1 cellular context compared by ENCODE assay signal in genomic region chr7:129066290-129067131, GRCh38.
A peak's percentile ranks its signal among the peaks of the same experiment; 100 is the strongest.
TF ChIP-seq lines count a peak whose summit lies in the region.

No MANE protein-coding gene starts in this region.

TF ChIP-seq in K562, 482 proteins besides CTCF, POLR2A, EP300 and RAD21 (continued from another document and continues in another):
- TF ChIP-seq MCM7 (IDR thresholded peaks at IDR 0.05) = no peak
- TF ChIP-seq GABPB1 (CRISPR knock-in tag; IDR thresholded peaks at IDR 0.05) = peak; percentile 18; the same call in 1 of the 2 replicates
- no peak for TF ChIP-seq ZNF780A (CRISPR knock-in tag; IDR thresholded peaks at IDR 0.05)
- peak; percentile 59; the same call in 1 of the 2 replicates for TF ChIP-seq TARDBP (IDR thresholded peaks at IDR 0.05)
- peak; percentile 89 for TF ChIP-seq BRD4 (IDR thresholded peaks at IDR 0.05)
- no peak for TF ChIP-seq BRF1 (IDR thresholded peaks at IDR 0.05; ENCODE audit: borderline replicate concordance, extremely low read depth, insufficient read length)
- TF ChIP-seq ZNF445 (CRISPR knock-in tag; IDR thresholded peaks at IDR 0.05; ENCODE audit: low read depth) = no peak
- TF ChIP-seq ZNF740 (CRISPR knock-in tag; IDR thresholded peaks at IDR 0.05) = no peak
- TF ChIP-seq ZNF740 (tag; IDR thresholded peaks at IDR 0.05) = 0 out of 4 replicates have a peak, but pooled peaks of 1 of the 2 experiments have one; percentile 31
- no peak for TF ChIP-seq PHF21A (IDR thresholded peaks at IDR 0.05; ENCODE audit: borderline replicate concordance, low read depth)
- TF ChIP-seq ZBTB7A (IDR thresholded peaks at IDR 0.05; ENCODE audit: borderline replicate concordance, control insufficient read depth, low read depth, low read length) = no peak
- no peak for TF ChIP-seq RFX7 (CRISPR knock-in tag; IDR thresholded peaks at IDR 0.05)
- no peak for TF ChIP-seq SAP30 (IDR thresholded peaks at IDR 0.05; ENCODE audit: borderline replicate concordance, insufficient read depth, low read depth, low read length, poor library complexity, severe bottlenecking)
- TF ChIP-seq ETV1 (tag; conservative IDR thresholded peaks at IDR 0.05; ENCODE audit: low read depth) = peak; percentile 43; the same call in 1 of the 2 replicates
- TF ChIP-seq POLR2AphosphoS2 (IDR thresholded peaks at IDR 0.05; ENCODE audit: low read length) = no peak
- peak; percentile 90 for TF ChIP-seq JUND (IDR thresholded peaks at IDR 0.05; ENCODE audit: borderline replicate concordance, low read depth, low read length)
- peak; percentile 89 for TF ChIP-seq JUND (tag; IDR thresholded peaks at IDR 0.05; ENCODE audit: borderline replicate concordance, low read depth, low read length)
- no peak for TF ChIP-seq KHSRP (IDR thresholded peaks at IDR 0.05)
- no peak for TF ChIP-seq BRCA1 (IDR thresholded peaks at IDR 0.05)
- TF ChIP-seq BRCA1 (CRISPR knock-in tag; IDR thresholded peaks at IDR 0.05) = no peak
- TF ChIP-seq HSF4 (CRISPR knock-in tag; IDR thresholded peaks at IDR 0.05; ENCODE audit: borderline replicate concordance) = peak; percentile 2; the same call in 1 of the 2 replicates
- peak; percentile 25; the same call in 1 of the 2 replicates for TF ChIP-seq TEAD4 (IDR thresholded peaks at IDR 0.05; ENCODE audit: low read length)
- TF ChIP-seq TEAD4 (CRISPR knock-in tag; IDR thresholded peaks at IDR 0.05; ENCODE audit: borderline replicate concordance) = no peak
- TF ChIP-seq FIP1L1 (IDR thresholded peaks at IDR 0.05; ENCODE audit: low read depth, low read length, poor library complexity, severe bottlenecking) = no peak
- no peak for TF ChIP-seq NFATC3 (IDR thresholded peaks at IDR 0.05)
- TF ChIP-seq BDP1 (IDR thresholded peaks at IDR 0.05; ENCODE audit: insufficient read depth, insufficient read length) = no peak
- peak in 1 of 2 experiments; percentile 71; a peak in 1 of 4 replicates for TF ChIP-seq TEAD1 (CRISPR knock-in tag; IDR thresholded peaks at IDR 0.05)
- TF ChIP-seq ZSCAN32 (CRISPR knock-in tag; IDR thresholded peaks at IDR 0.05) = no peak
- TF ChIP-seq PCBP1 (IDR thresholded peaks at IDR 0.05; ENCODE audit: low read depth, low read length, poor library complexity, severe bottlenecking) = no peak
- no peak for TF ChIP-seq ZNF449 (CRISPR knock-in tag; IDR thresholded peaks at IDR 0.05)
- no peak; a peak in 2 of 4 replicates for TF ChIP-seq MNT (conservative IDR thresholded peaks at IDR 0.05)
- TF ChIP-seq NEUROD1 (IDR thresholded peaks at IDR 0.05; ENCODE audit: borderline replicate concordance, low read depth, low read length, partially characterized antibody) = peak; percentile 24
- peak; percentile 60; the same call in 1 of the 2 replicates for TF ChIP-seq KLF6 (CRISPR knock-in tag; IDR thresholded peaks at IDR 0.05; ENCODE audit: borderline replicate concordance)
- no peak for TF ChIP-seq NR2C2 (CRISPR knock-in tag; IDR thresholded peaks at IDR 0.05)
- peak; percentile 72 for TF ChIP-seq NR2C2 (tag; IDR thresholded peaks at IDR 0.05)
- TF ChIP-seq KDM5B (IDR thresholded peaks at IDR 0.05; ENCODE audit: insufficient replicate concordance, low read depth, low read length) = peak; percentile 70
- TF ChIP-seq SAFB (IDR thresholded peaks at IDR 0.05; ENCODE audit: borderline replicate concordance, low read depth, low read length) = no peak
- no peak for TF ChIP-seq CCAR2 (IDR thresholded peaks at IDR 0.05; ENCODE audit: low read depth, low read length)
- TF ChIP-seq RNF219 (CRISPR knock-in tag; IDR thresholded peaks at IDR 0.05) = no peak
- no peak for TF ChIP-seq GTF2F1 (IDR thresholded peaks at IDR 0.05; ENCODE audit: low read depth, low read length)
- no peak for TF ChIP-seq BCLAF1 (IDR thresholded peaks at IDR 0.05; ENCODE audit: borderline replicate concordance in 1 of 2, control insufficient read depth in 1 of 2, low read depth in 2 of 2, low read length in 1 of 2)
- TF ChIP-seq CUX1 (CRISPR knock-in tag; IDR thresholded peaks at IDR 0.05) = no peak; the same call in 1 of the 2 replicates
- TF ChIP-seq ZFP36 (IDR thresholded peaks at IDR 0.05; ENCODE audit: low read depth, low read length, partially characterized antibody) = peak; percentile 52
- TF ChIP-seq HNRNPL (IDR thresholded peaks at IDR 0.05; ENCODE audit: low read depth, low read length) = no peak
- TF ChIP-seq KAT7 (CRISPR knock-in tag; IDR thresholded peaks at IDR 0.05; ENCODE audit: borderline replicate concordance) = no peak
- TF ChIP-seq CBX8 (IDR thresholded peaks at IDR 0.05; ENCODE audit: borderline replicate concordance, extremely low read depth, low read depth, low read length, poor library complexity, severe bottlenecking) = no peak
- peak; percentile 31; the same call in 1 of the 2 replicates for TF ChIP-seq RB1 (IDR thresholded peaks at IDR 0.05; ENCODE audit: low read depth)
- TF ChIP-seq ZNF507 (tag; conservative IDR thresholded peaks at IDR 0.05) = no peak
- TF ChIP-seq CREB3 (tag; conservative IDR thresholded peaks at IDR 0.05; ENCODE audit: low read depth) = peak; percentile 73
- TF ChIP-seq RBM22 (IDR thresholded peaks at IDR 0.05; ENCODE audit: low read depth, low read length, poor library complexity, severe bottlenecking) = no peak
- peak; percentile 62; the same call in 1 of the 2 replicates for TF ChIP-seq ZBTB49 (CRISPR knock-in tag; IDR thresholded peaks at IDR 0.05; ENCODE audit: borderline replicate concordance)
